ENCODE assay signal across 8 cellular contexts in genomic region chr9:88387733-88388202, GRCh38. TPM values are rescaled to one million over a fixed set of nuclear protein-coding genes. Genes with fewer than 3 reads are reported as not detected.
DNase-seq lines count a peak whose midpoint lies in the region; ATAC-seq and TF ChIP-seq lines count a peak whose summit lies in the region.

No MANE protein-coding gene starts in this region.

- H3K9me3 Mint-ChIP-seq in activated CD4-positive, alpha-beta memory T cell treated with anti-CD3 and anti-CD28 coated beads, Interleukin-2, amount 10 ng/mL, durations not matched to agents 7 days and 5 days = no peaks in the 10 kb centered on the region
- H3K9me3 Mint-ChIP-seq in endodermal cell = no peaks in the 10 kb centered on the region

- H3K27ac ChIP-seq in HCT116 (ENCODE audit: low read depth, low read length) (peak overlapping the region; percentile 92), endodermal cell (ENCODE audit: low read depth, low read length) (peak overlapping the region; percentile 46), temporal lobe (ENCODE audit: low read depth, low read length) (peak overlapping the region; percentile 70)

- peak; percentile 55 for DNase-seq in HCT116 (ENCODE audit: low read depth, low spot score)
- peak; percentile 76 for DNase-seq in NCI-H2029 (lab: John Stamatoyannopoulos, UW)
- DNase-seq in activated CD4-positive, alpha-beta memory T cell treated with anti-CD3 and anti-CD28 coated beads, Interleukin-2, amount 10 ng/mL, durations not matched to agents 7 days and 5 days = peak; percentile 43
- no peak for DNase-seq in endodermal cell
- peak; percentile 48 for DNase-seq in middle frontal gyrus (ENCODE audit: extremely low spot score, low spot score)
- DNase-seq in GM20000 (ENCODE audit: low spot score) = no peak

- H3K4me3 ChIP-seq in HCT116 (replicated peaks in 1 of 2; ENCODE audit: low read depth in 1 of 2, low read length in 2 of 2) = peak overlapping the region; percentile 69 to 84
- H3K4me3 ChIP-seq in endodermal cell (ENCODE audit: low read length) = peak overlapping the region; percentile 94

- H3K9ac ChIP-seq in HCT116 (ENCODE audit: low read length) (peak overlapping the region; percentile 91), endodermal cell (ENCODE audit: extremely low read depth, low read length, poor library complexity, severe bottlenecking) (peak overlapping the region; percentile 76)

- TSS peak; percentile 73 for BruUV-seq in HCT116 (replicated peaks; lab: Mats Ljungman, UMichigan)

- CTCF ChIA-PET in HCT116 (lab: Charles Lee) = no interaction called here
- CTCF ChIA-PET in activated CD4-positive, alpha-beta memory T cell treated with anti-CD3 and anti-CD28 coated beads, Interleukin-2, amount 10 ng/mL, durations not matched to agents 7 days and 5 days (lab: Charles Lee) = interaction anchor here (0.9 kb wide), 1 partner anchor 33 kb away, joined by 3 read pairs; no protein-coding TSS in a partner anchor

- 1% methylated on average over 16 to 35 of the region's 35 CpGs for WGBS in endodermal cell (ENCODE audit: insufficient coverage in 1 of 2, insufficient read length in 1 of 2), 2 experiments

- no peaks in the 10 kb centered on the region for H3K36me3 ChIP-seq in HCT116 (ENCODE audit: control insufficient read depth in 1 of 2, insufficient read depth in 2 of 2, low read length in 2 of 2)
- H3K36me3 ChIP-seq in endodermal cell (ENCODE audit: control insufficient read depth, insufficient read depth, low read length) = peaks cover 19% of the 10 kb centered on the region

- H4K20me1 ChIP-seq in HCT116 (ENCODE audit: insufficient read depth) = peaks cover 15% of the 10 kb centered on the region; the same call in 1 of the 2 replicates

- no peaks in the 10 kb centered on the region for H3K27me3 Mint-ChIP-seq in activated CD4-positive, alpha-beta memory T cell treated with anti-CD3 and anti-CD28 coated beads, Interleukin-2, amount 10 ng/mL, durations not matched to agents 7 days and 5 days
- H3K27me3 Mint-ChIP-seq in endodermal cell (ENCODE audit: insufficient read depth) = no peaks in the 10 kb centered on the region

- no peak for TF ChIP-seq RAD21 in HCT116 (IDR thresholded peaks at IDR 0.05; ENCODE audit: low read depth)

- H3K9me3 ChIP-seq in HCT116 (ENCODE audit: control insufficient read depth in 1 of 2, insufficient read depth in 1 of 2, low read depth in 1 of 2, low read length in 2 of 2) = no peaks in the 10 kb centered on the region
- H3K9me3 ChIP-seq in endodermal cell (ENCODE audit: control insufficient read depth, low read length) = no peaks in the 10 kb centered on the region

- POLR2A ChIA-PET in HCT116 (lab: Charles Lee) = no interaction called here
- POLR2A ChIA-PET in activated CD4-positive, alpha-beta memory T cell treated with anti-CD3 and anti-CD28 coated beads, Interleukin-2, amount 10 ng/mL, durations not matched to agents 7 days and 5 days (lab: Charles Lee) = no interaction called here

- RAD21 ChIA-PET in HCT116 (lab: Charles Lee; ENCODE audit: low non-redundant PET in 1 of 2, low total read pairs in 2 of 2, uncharacterized antibody in 2 of 2, unreplicated experiment in 2 of 2) = no interaction called here

- peak overlapping the region; percentile 74 for H3K27ac Mint-ChIP-seq in activated CD4-positive, alpha-beta memory T cell treated with anti-CD3 and anti-CD28 coated beads, Interleukin-2, amount 10 ng/mL, durations not matched to agents 7 days and 5 days
- peak overlapping the region; percentile 97 for H3K27ac Mint-ChIP-seq in endodermal cell

- no peaks in the 10 kb centered on the region for H3K27me3 ChIP-seq in HCT116 (ENCODE audit: insufficient read depth, low read length)
- H3K27me3 ChIP-seq in endodermal cell (ENCODE audit: control insufficient read depth, insufficient read depth, low read length, poor library complexity, severe bottlenecking) = no peaks in the 10 kb centered on the region

- no peak for TF ChIP-seq CTCF in HCT116 (IDR thresholded peaks at IDR 0.05 in 2 of 3, conservative IDR thresholded peaks at IDR 0.05 in 1 of 3; ENCODE audit: borderline replicate concordance in 1 of 3, insufficient read depth in 1 of 3, low read depth in 2 of 3, low read length in 2 of 3)
- TF ChIP-seq CTCF in endodermal cell (conservative IDR thresholded peaks at IDR 0.05) = no peak
- no peak for TF ChIP-seq CTCF in GM20000 (IDR thresholded peaks at IDR 0.05; ENCODE audit: extremely low read depth, missing control alignments)

- H3K4me2 ChIP-seq in HCT116 (ENCODE audit: low read length) = peak overlapping the region; percentile 94

- H3K36me3 Mint-ChIP-seq in activated CD4-positive, alpha-beta memory T cell treated with anti-CD3 and anti-CD28 coated beads, Interleukin-2, amount 10 ng/mL, durations not matched to agents 7 days and 5 days (ENCODE audit: low read depth) = peaks cover 10% of the 10 kb centered on the region
- peaks cover 9% of the 10 kb centered on the region for H3K36me3 Mint-ChIP-seq in endodermal cell (ENCODE audit: low read depth)

- H3K4me1 ChIP-seq in HCT116 (ENCODE audit: control insufficient read depth in 1 of 2, insufficient read depth in 2 of 2, low read length in 2 of 2) (peaks cover 12 to 24% of the 10 kb centered on the region in 2 experiments), endodermal cell (ENCODE audit: control insufficient read depth, insufficient read depth, low read length) (no peaks in the 10 kb centered on the region)

- TF ChIP-seq POLR2A in GM10847 (IDR thresholded peaks at IDR 0.05; ENCODE audit: extremely low read depth, insufficient read length) (peak; percentile 1), HCT116 (IDR thresholded peaks at IDR 0.05; ENCODE audit: borderline replicate concordance, extremely low read depth, insufficient read depth, insufficient read length) (peak; percentile 22)

- ATAC-seq in HCT116 = peak; percentile 57

- H3K4me3 Mint-ChIP-seq in activated CD4-positive, alpha-beta memory T cell treated with anti-CD3 and anti-CD28 coated beads, Interleukin-2, amount 10 ng/mL, durations not matched to agents 7 days and 5 days = peak overlapping the region; percentile 75
- H3K4me3 Mint-ChIP-seq in endodermal cell = peak overlapping the region; percentile 92

- H3K9me2 ChIP-seq in HCT116 (ENCODE audit: insufficient read depth) = no peaks in the 10 kb centered on the region

- intact Hi-C loops in HCT116 (cut with micrococcal nuclease) = loop anchor here (2.0 to 10.0 kb wide), 3 partner anchors 110 to 433 kb away; a partner anchor contains a TSS

- H2AFZ ChIP-seq in HCT116 (ENCODE audit: low read depth, low read length, poor library complexity, severe bottlenecking) = peak overlapping the region; percentile 31

- H3K4me1 Mint-ChIP-seq in activated CD4-positive, alpha-beta memory T cell treated with anti-CD3 and anti-CD28 coated beads, Interleukin-2, amount 10 ng/mL, durations not matched to agents 7 days and 5 days = peaks cover 27% of the 10 kb centered on the region
- H3K4me1 Mint-ChIP-seq in endodermal cell = peaks cover 29% of the 10 kb centered on the region

- peaks cover 54% of the 10 kb centered on the region for H3K79me2 ChIP-seq in HCT116 (ENCODE audit: insufficient read depth, low read length)

TF ChIP-seq in HCT116, 20 proteins besides CTCF, POLR2A, EP300 and RAD21:
- TF ChIP-seq SIN3A (IDR thresholded peaks at IDR 0.05; ENCODE audit: low read depth) (peak; percentile 81), MAX (IDR thresholded peaks at IDR 0.05) (peak; percentile 84), ZFX (IDR thresholded peaks at IDR 0.05) (peak; percentile 39; the same call in 1 of the 2 replicates), SRF (IDR thresholded peaks at IDR 0.05; ENCODE audit: low read depth) (no peak), POLR2AphosphoS5 (IDR thresholded peaks at IDR 0.05; ENCODE audit: low read depth, low read length) (peak; percentile 70; the same call in 1 of the 2 replicates), SP1 (IDR thresholded peaks at IDR 0.05; ENCODE audit: low read depth) (0 out of 2 replicates have a peak, but pooled peaks have one; percentile 6), FOSL1 (IDR thresholded peaks at IDR 0.05; ENCODE audit: low read depth) (no peak)
TF ChIP-seq in HCT116: peak in this region for 5.

RNA-seq across cellular contexts. Expression of gene SPIN1, which starts 0.5 kb away (rescaled TPM):
- total RNA-seq in HCT116 (2021; ENCODE audit: unreplicated experiment) = 74.0 TPM
- polyA plus RNA-seq in HCT116 (2012) = 29.5 and 32.8 TPM in 2 replicates
- total RNA-seq in activated CD4-positive, alpha-beta memory T cell treated with anti-CD3 and anti-CD28 coated beads, Interleukin-2, amount 10 ng/mL, durations not matched to agents 7 days and 5 days = 10 to 100 TPM; 38.4 to 42.2 TPM
- total RNA-seq in endodermal cell = 100 to 1,000 TPM; 117 to 129 TPM
- polyA plus RNA-seq in endodermal cell (2013, experiment 1 of 2) = 71.2 TPM
- polyA plus RNA-seq in endodermal cell (2013, experiment 2 of 2) = 68.8 TPM
- total RNA-seq in temporal lobe = 256 TPM

Comparison
In these comparisons a context has a peak if more than half of its experiments do, and no peak if none do; other contexts are left out.
1. DNase-seq: peak in HCT116 (single experiment), NCI-H2029 (single experiment), activated CD4-positive, alpha-beta memory T cell treated with anti-CD3 and anti-CD28 coated beads, Interleukin-2, amount 10 ng/mL, durations not matched to agents 7 days and 5 days (single experiment) and middle frontal gyrus (single experiment); none in endodermal cell (single experiment) and GM20000 (single experiment).
2. Peak in every context shown above with its lines, with median percentiles within 50 percentile points of each other: H3K27ac ChIP-seq.